Comparison of ENCODE assay signal across 21 cellular contexts in the genomic region with DNA sequence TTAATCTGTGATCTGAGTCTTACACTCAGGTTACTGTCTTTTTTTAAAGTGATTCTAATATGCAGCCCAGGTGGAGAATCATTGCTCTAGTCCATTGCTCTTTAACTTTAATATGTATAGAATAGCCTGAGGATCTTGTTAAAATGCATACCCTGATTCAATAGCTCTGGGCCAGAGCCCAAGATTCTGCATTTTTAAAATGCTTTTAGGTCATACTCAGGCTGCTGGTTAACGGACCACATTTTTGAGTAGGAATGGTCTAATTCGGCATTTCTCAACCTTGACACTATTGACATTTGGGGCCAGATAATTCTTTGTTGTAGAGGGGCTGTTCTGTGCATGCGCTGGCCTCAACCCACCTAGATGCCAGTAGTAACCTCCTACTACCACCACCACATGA. TPM values are rescaled to one million over a fixed set of nuclear protein-coding genes. Genes with fewer than 3 reads are reported as not detected.
DNase-seq lines count a peak whose midpoint lies in the region; ATAC-seq and TF ChIP-seq lines count a peak whose summit lies in the region.
"Had no signal": no experiment of that assay in that cellular context is flagged by ENCODE, and none has a peak within 500 bp of the region (broad histone marks: within the 10 kb centered on the region; RNA-seq: fewer than 3 reads in every experiment).

No MANE protein-coding gene starts in this region.

- H3K36me3 Mint-ChIP-seq in chondrocyte (ENCODE audit: low read depth) (peaks cover 3% of the 10 kb centered on the region), mesothelial cell of epicardium (peaks cover 9% of the 10 kb centered on the region)
- H3K36me3 Mint-ChIP-seq in activated T-cell treated with anti-CD3 and anti-CD28 coated beads, Interleukin-2, amount 50 U/mL, for 24 hours (ENCODE audit: low read depth), result no peaks in the 10 kb centered on the region

- no peaks in the 10 kb centered on the region for H3K27me3 ChIP-seq in MG63
- H3K27me3 ChIP-seq: ascending aorta, esophagus muscularis mucosa, hepatocyte, right atrium auricular region, stomach, uterus had no signal

- peak overlapping the region; percentile 73 for H3K27ac Mint-ChIP-seq in chondrocyte (ENCODE audit: unreplicated experiment)
- H3K27ac Mint-ChIP-seq in mesothelial cell of epicardium, result peak overlapping the region; percentile 96
- no peak overlapping the region for H3K27ac Mint-ChIP-seq in activated T-cell treated with anti-CD3 and anti-CD28 coated beads, Interleukin-2, amount 50 U/mL, for 24 hours
- H3K27ac Mint-ChIP-seq: activated CD4-positive, alpha-beta T cell treated with anti-CD3 and anti-CD28 coated beads, Interleukin-2, amount 10 ng/mL, durations not matched to agents 24 days and 14 days had no signal

- no peak for TF ChIP-seq CTCF in AG10803 (conservative IDR thresholded peaks at IDR 0.05; ENCODE audit: low read length)
- TF ChIP-seq CTCF in chondrocyte (IDR thresholded peaks at IDR 0.05), result no peak
- TF ChIP-seq CTCF in mesothelial cell of epicardium (IDR thresholded peaks at IDR 0.05; ENCODE audit: unreplicated experiment), result no peak

- H3K36me3 ChIP-seq in MG63, result no peaks in the 10 kb centered on the region
- H3K36me3 ChIP-seq: ascending aorta, esophagus muscularis mucosa, right atrium auricular region, stomach, uterus had no signal

- H3K9me3 ChIP-seq in MG63, result peaks cover 2% of the 10 kb centered on the region; the same call in 1 of the 2 replicates
- H3K9me3 ChIP-seq: ascending aorta, esophagus muscularis mucosa, right atrium auricular region, stomach, uterus had no signal

- peak; percentile 72 for DNase-seq in AG10803 (ENCODE audit: low read depth)
- peak; percentile 64 for DNase-seq in MG63
- no peak for DNase-seq in chondrocyte (ENCODE audit: low spot score)
- no peak for DNase-seq in mesothelial cell of epicardium (ENCODE audit: low spot score in 2 of 2, unreplicated experiment in 2 of 2)
- no peak for DNase-seq in activated T-cell treated with anti-CD3 and anti-CD28 coated beads, Interleukin-2, amount 50 U/mL, for 24 hours
- DNase-seq in dermis blood vessel endothelial cell, result no peak
- no peak for DNase-seq in ecto neural progenitor cell (ENCODE audit: low spot score)
- DNase-seq: activated CD4-positive, alpha-beta T cell treated with anti-CD3 and anti-CD28 coated beads, Interleukin-2, amount 10 ng/mL, durations not matched to agents 24 days and 14 days; activated CD8-positive, alpha-beta memory T cell treated with anti-CD3 and anti-CD28 coated beads, Interleukin-2, amount 50 U/mL, for 48 hours; activated naive CD4-positive, alpha-beta T cell; AML-193; GDM1; NCI-H1417 treated with DMSO at 0.1 percent for 48 hours; stimulated activated CD4-positive, alpha-beta T cell treated with anti-CD3 and anti-CD28 coated beads, Interleukin-1b, Interleukin-23, amount 100 ng/mL, for 48 hours; stomach had no signal

- peaks cover 69% of the 10 kb centered on the region for H3K4me1 Mint-ChIP-seq in chondrocyte (ENCODE audit: low read depth)
- peaks cover 60% of the 10 kb centered on the region for H3K4me1 Mint-ChIP-seq in mesothelial cell of epicardium
- no peaks in the 10 kb centered on the region for H3K4me1 Mint-ChIP-seq in activated T-cell treated with anti-CD3 and anti-CD28 coated beads, Interleukin-2, amount 50 U/mL, for 24 hours (ENCODE audit: low read depth)
- H3K4me1 Mint-ChIP-seq: activated CD4-positive, alpha-beta T cell treated with anti-CD3 and anti-CD28 coated beads, Interleukin-2, amount 10 ng/mL, durations not matched to agents 24 days and 14 days had no signal

- H3K4me3 Mint-ChIP-seq in chondrocyte (ENCODE audit: unreplicated experiment) (no peak overlapping the region), mesothelial cell of epicardium (no peak overlapping the region)
- H3K4me3 Mint-ChIP-seq in activated T-cell treated with anti-CD3 and anti-CD28 coated beads, Interleukin-2, amount 50 U/mL, for 24 hours, result no peak overlapping the region
- H3K4me3 Mint-ChIP-seq: activated CD4-positive, alpha-beta T cell treated with anti-CD3 and anti-CD28 coated beads, Interleukin-2, amount 10 ng/mL, durations not matched to agents 24 days and 14 days had no signal

- H3K9me3 Mint-ChIP-seq in chondrocyte (ENCODE audit: low read depth), result peaks cover 12% of the 10 kb centered on the region
- H3K9me3 Mint-ChIP-seq in mesothelial cell of epicardium, result peaks cover 13% of the 10 kb centered on the region
- H3K9me3 Mint-ChIP-seq in activated T-cell treated with anti-CD3 and anti-CD28 coated beads, Interleukin-2, amount 50 U/mL, for 24 hours, result no peaks in the 10 kb centered on the region

- H3K27me3 Mint-ChIP-seq in chondrocyte (ENCODE audit: low read depth) (no peaks in the 10 kb centered on the region), mesothelial cell of epicardium (ENCODE audit: low read depth) (no peaks in the 10 kb centered on the region)
- peaks cover 20% of the 10 kb centered on the region for H3K27me3 Mint-ChIP-seq in activated T-cell treated with anti-CD3 and anti-CD28 coated beads, Interleukin-2, amount 50 U/mL, for 24 hours

- no peak for ATAC-seq in HG03342 (IDR thresholded peaks at IDR 0.05; ENCODE audit: unreplicated experiment)

- H3K4me3 ChIP-seq in AG10803 (ENCODE audit: low read length) (no peak overlapping the region), MG63 (no peak overlapping the region)
- H3K4me3 ChIP-seq: ascending aorta, esophagus muscularis mucosa, hepatocyte, right atrium auricular region, stomach, uterus had no signal

RNA-seq across cellular contexts. Expression of gene FSTL1, which starts 20.9 kb away (rescaled TPM):
- total RNA-seq in MG63 (2014; rRNA removed; shearing (Covaris generic); ENCODE audit: low replicate concordance), result 642 and 656 TPM in 2 replicates
- total RNA-seq in chondrocyte (2,561 to 3,511 TPM (median 3,398 TPM) in 3 replicates), mesothelial cell of epicardium (734 to 772 TPM (median 749 TPM) in 3 replicates), dermis blood vessel endothelial cell (524 and 719 TPM in 2 replicates)

Comparison
In these comparisons a context has a peak if more than half of its experiments do, and no peak if none do; other contexts are left out.
1. DNase-seq: peak in AG10803 (single experiment) and MG63 (single experiment); none in chondrocyte (single experiment), mesothelial cell of epicardium (0 of 2), activated T-cell treated with anti-CD3 and anti-CD28 coated beads, Interleukin-2, amount 50 U/mL, for 24 hours (single experiment), dermis blood vessel endothelial cell (single experiment) and ecto neural progenitor cell (single experiment).